Comparison of ENCODE assay signal across 1 cellular context in genomic region chr19:507286-508203, GRCh38.
A peak's percentile ranks its signal among the peaks of the same experiment; 100 is the strongest.
TF ChIP-seq lines count a peak whose summit lies in the region.

TPGS1 (plus strand) TSS chr19:507497; CDS start chr19:507507, 10 bp downstream.

TF ChIP-seq in K562, 482 proteins besides CTCF, POLR2A, EP300 and RAD21 (continued from another document and continues in another):
- TF ChIP-seq PKNOX1 (IDR thresholded peaks at IDR 0.05) (no peak), ELK1 (CRISPR knock-in tag; IDR thresholded peaks at IDR 0.05) (no peak), ZFX (CRISPR knock-in tag; IDR thresholded peaks at IDR 0.05) (peak; percentile 97), EP400 (IDR thresholded peaks at IDR 0.05) (peak; percentile 82), ZNF124 (CRISPR knock-in tag; IDR thresholded peaks at IDR 0.05) (no peak), DLX4 (CRISPR knock-in tag; IDR thresholded peaks at IDR 0.05) (no peak), KDM2B (CRISPR knock-in tag; IDR thresholded peaks at IDR 0.05) (no peak), NCOA6 (IDR thresholded peaks at IDR 0.05) (no peak), SETDB1 (IDR thresholded peaks at IDR 0.05; ENCODE audit: low read length) (no peak), ATF7 (IDR thresholded peaks at IDR 0.05) (peak; percentile 63; the same call in 1 of the 2 replicates), MTA1 (IDR thresholded peaks at IDR 0.05; ENCODE audit: borderline replicate concordance) (no peak; the same call in 1 of the 2 replicates), ATF3 (IDR thresholded peaks at IDR 0.05) (no peak), ATF3 (CRISPR knock-in tag; conservative IDR thresholded peaks at IDR 0.05) (no peak), HES1 (IDR thresholded peaks at IDR 0.05; ENCODE audit: low read depth) (no peak), SIX5 (IDR thresholded peaks at IDR 0.05; ENCODE audit: borderline replicate concordance in 1 of 2, insufficient read depth in 1 of 2, low read depth in 1 of 2, low read length in 2 of 2) (peak; percentile 93 to 97), CREB5 (CRISPR knock-in tag; IDR thresholded peaks at IDR 0.05) (no peak), MTF1 (CRISPR knock-in tag; IDR thresholded peaks at IDR 0.05; ENCODE audit: borderline replicate concordance) (no peak), ZNF12 (CRISPR knock-in tag; IDR thresholded peaks at IDR 0.05) (0 out of 2 replicates have a peak, but pooled peaks have one; percentile 37), BRD4 (IDR thresholded peaks at IDR 0.05) (0 out of 2 replicates have a peak, but pooled peaks have one; percentile 49), RBM14 (IDR thresholded peaks at IDR 0.05; ENCODE audit: borderline replicate concordance, insufficient read depth, low read depth, low read length) (no peak), NR0B1 (IDR thresholded peaks at IDR 0.05; ENCODE audit: partially characterized antibody) (no peak), KHSRP (IDR thresholded peaks at IDR 0.05) (no peak), ZNF263 (CRISPR knock-in tag; IDR thresholded peaks at IDR 0.05; ENCODE audit: borderline replicate concordance) (peak; percentile 21; the same call in 1 of the 2 replicates), THAP7 (CRISPR knock-in tag; IDR thresholded peaks at IDR 0.05) (no peak), ZBTB12 (CRISPR knock-in tag; IDR thresholded peaks at IDR 0.05) (peak; percentile 21; the same call in 1 of the 2 replicates), FOXJ3 (CRISPR knock-in tag; IDR thresholded peaks at IDR 0.05) (no peak), SIRT6 (IDR thresholded peaks at IDR 0.05; ENCODE audit: low read depth, low read length) (no peak), ZNF444 (CRISPR knock-in tag; IDR thresholded peaks at IDR 0.05) (no peak), FOXM1 (IDR thresholded peaks at IDR 0.05; ENCODE audit: low read depth) (no peak), FOXM1 (CRISPR knock-in tag; IDR thresholded peaks at IDR 0.05; ENCODE audit: low read depth) (no peak), HOMEZ (CRISPR knock-in tag; IDR thresholded peaks at IDR 0.05) (no peak), HNRNPUL1 (IDR thresholded peaks at IDR 0.05; ENCODE audit: low read length) (no peak), E2F8 (IDR thresholded peaks at IDR 0.05; ENCODE audit: low read depth, partially characterized antibody) (peak; percentile 76), ZNF140 (CRISPR knock-in tag; IDR thresholded peaks at IDR 0.05) (no peak), BCL6 (CRISPR knock-in tag; IDR thresholded peaks at IDR 0.05) (peak; percentile 35; the same call in 1 of the 2 replicates), ZNF384 (IDR thresholded peaks at IDR 0.05; ENCODE audit: low read depth, low read length) (no peak), FIP1L1 (IDR thresholded peaks at IDR 0.05; ENCODE audit: low read depth, low read length, poor library complexity, severe bottlenecking) (peak; percentile 33), ZBTB17 (CRISPR knock-in tag; IDR thresholded peaks at IDR 0.05) (0 out of 2 replicates have a peak, but pooled peaks have one; percentile 29), SMARCC2 (IDR thresholded peaks at IDR 0.05; ENCODE audit: low read depth) (no peak), SMARCA4 (IDR thresholded peaks at IDR 0.05) (no peak), ZNF766 (CRISPR knock-in tag; conservative IDR thresholded peaks at IDR 0.05) (peak; percentile 98), POLR2G (IDR thresholded peaks at IDR 0.05; ENCODE audit: low read depth, low read length) (peak; percentile 93), HNRNPL (IDR thresholded peaks at IDR 0.05; ENCODE audit: low read depth, low read length) (peak; percentile 59; the same call in 1 of the 2 replicates), ELF1 (tag; IDR thresholded peaks at IDR 0.05) (peak; percentile 92), PURB (CRISPR knock-in tag; IDR thresholded peaks at IDR 0.05; ENCODE audit: low read depth) (no peak), ZHX1 (conservative IDR thresholded peaks at IDR 0.05; ENCODE audit: low read length) (0 out of 2 replicates have a peak, but pooled peaks have one; percentile 93), ARNT (IDR thresholded peaks at IDR 0.05) (peak; percentile 56 to 67; a peak in 1 of 4 replicates), CBX2 (IDR thresholded peaks at IDR 0.05; ENCODE audit: insufficient read depth, low read length, poor library complexity, severe bottlenecking) (no peak), TEAD1 (CRISPR knock-in tag; IDR thresholded peaks at IDR 0.05) (peak; percentile 66 to 86; a peak in 2 of 4 replicates), HIVEP1 (CRISPR knock-in tag; IDR thresholded peaks at IDR 0.05) (no peak), NFIX (CRISPR knock-in tag; IDR thresholded peaks at IDR 0.05; ENCODE audit: low read depth) (peak; percentile 3; the same call in 1 of the 2 replicates), TAF9B (IDR thresholded peaks at IDR 0.05; ENCODE audit: partially characterized antibody) (peak; percentile 94)
